In genomic region chr10:103021897-103022286, GRCh38 we compare ENCODE assay signal across 18 cellular contexts.
DNase-seq lines count a peak whose midpoint lies in the region; ATAC-seq, FAIRE-seq and TF ChIP-seq lines count a peak whose summit lies in the region.
"Had no signal": no experiment of that assay in that cellular context is flagged by ENCODE, and none has a peak within 500 bp of the region (broad histone marks: within the 10 kb centered on the region; RNA-seq: fewer than 3 reads in every experiment).

No MANE protein-coding gene starts in this region.

- H3K9me3 ChIP-seq in K562 (replicated peaks; ENCODE audit: control insufficient read depth, insufficient read depth, low read depth, low read length) (no peaks in the 10 kb centered on the region), hepatocyte (ENCODE audit: low read depth) (no peaks in the 10 kb centered on the region)
- H3K9me3 ChIP-seq: BLaER1 treated with 17β-estradiol and CSF1 and Interleukin-3, amounts not matched to agents 10 nM and 100 nM; esophagus squamous epithelium; Peyer's patch; right atrium auricular region had no signal

- no peak for TF ChIP-seq POLR2A in K562 (conservative IDR thresholded peaks at IDR 0.05)

- no peak for TF ChIP-seq EP300 in K562 (IDR thresholded peaks at IDR 0.05; ENCODE audit: low read length)

- FAIRE-seq in K562 (lab: Jason Lieb, UNC) = no peak

- no peak overlapping the region for H3K9ac ChIP-seq in K562 (ENCODE audit: insufficient read depth in 1 of 2, low read depth in 2 of 2, low read length in 2 of 2)
- H3K9ac ChIP-seq: BLaER1 treated with 17β-estradiol and CSF1 and Interleukin-3, amounts not matched to agents 10 nM and 100 nM had no signal

- no peak for TF ChIP-seq CTCF in K562 (IDR thresholded peaks at IDR 0.05 in 2 of 3, conservative IDR thresholded peaks at IDR 0.05 in 1 of 3; ENCODE audit: insufficient read depth in 2 of 3, low read depth in 1 of 3, low read length in 3 of 3)
- TF ChIP-seq CTCF in hepatocyte (IDR thresholded peaks at IDR 0.05; ENCODE audit: poor library complexity) = no peak

- H3K4me3 ChIP-seq in K562 (no peak overlapping the region), hepatocyte (no peak overlapping the region)
- H3K4me3 ChIP-seq: BLaER1 treated with 17β-estradiol and CSF1 and Interleukin-3, amounts not matched to agents 10 nM and 100 nM; dorsolateral prefrontal cortex; esophagus squamous epithelium; Peyer's patch; right atrium auricular region had no signal

- no peaks in the 10 kb centered on the region for H3K9me1 ChIP-seq in K562 (ENCODE audit: control insufficient read depth, insufficient read depth, low read length)

- H3K4me2 ChIP-seq in K562 (ENCODE audit: insufficient read depth, low read length) = no peak overlapping the region
- no peak overlapping the region for H3K4me2 ChIP-seq in hepatocyte
- H3K4me2 ChIP-seq: BLaER1 treated with 17β-estradiol and CSF1 and Interleukin-3, amounts not matched to agents 10 nM and 100 nM had no signal

- no peaks in the 10 kb centered on the region for H3K27me3 ChIP-seq in K562 (ENCODE audit: control insufficient read depth in 2 of 2, insufficient read depth in 2 of 2, low read length in 2 of 2)
- no peaks in the 10 kb centered on the region for H3K27me3 ChIP-seq in hepatocyte
- H3K27me3 ChIP-seq: BLaER1 treated with 17β-estradiol and CSF1 and Interleukin-3, amounts not matched to agents 10 nM and 100 nM; dorsolateral prefrontal cortex; esophagus squamous epithelium; Peyer's patch; right atrium auricular region had no signal

- peaks cover 0 to 4% of the 10 kb centered on the region in 2 experiments; a peak in 1 of 5 replicates for H3K4me1 ChIP-seq in K562 (replicated peaks in 1 of 2; ENCODE audit: control insufficient read depth in 2 of 2, insufficient read depth in 2 of 2, low read length in 2 of 2)
- no peaks in the 10 kb centered on the region for H3K4me1 ChIP-seq in hepatocyte (ENCODE audit: insufficient read depth)
- H3K4me1 ChIP-seq: BLaER1 treated with 17β-estradiol and CSF1 and Interleukin-3, amounts not matched to agents 10 nM and 100 nM; esophagus squamous epithelium; Peyer's patch; right atrium auricular region had no signal

- POLR2A ChIA-PET in K562 (lab: Yijun Ruan, JAX) = no interaction called here

- H4K20me1 ChIP-seq in K562 (replicated peaks; ENCODE audit: control insufficient read depth, insufficient read depth, low read length) (no peaks in the 10 kb centered on the region), hepatocyte (ENCODE audit: insufficient read depth, poor library complexity, severe bottlenecking) (no peaks in the 10 kb centered on the region)
- H4K20me1 ChIP-seq: BLaER1 treated with 17β-estradiol and CSF1 and Interleukin-3, amounts not matched to agents 10 nM and 100 nM had no signal

- H3K27ac ChIP-seq in K562 (ENCODE audit: extremely low read depth, low read depth, low read length) (no peak overlapping the region), hepatocyte (peak overlapping the region; percentile 63)
- H3K27ac ChIP-seq: BLaER1 treated with 17β-estradiol and CSF1 and Interleukin-3, amounts not matched to agents 10 nM and 100 nM; esophagus squamous epithelium; Peyer's patch; right atrium auricular region had no signal

- BruUV-seq in K562 (replicated peaks; lab: Mats Ljungman, UMichigan) = no TSS peak

- in situ Hi-C loops in K562 (cut with MboI) = no loop called here

- ATAC-seq in K562 = peak; percentile 68
- ATAC-seq in HG03039 (IDR thresholded peaks at IDR 0.05; ENCODE audit: unreplicated experiment) = no peak
- ATAC-seq in SK-N-SH treated with all-trans-retinoic acid at 6 μM for 48 hours = no peak
- ATAC-seq in GM18498 (IDR thresholded peaks at IDR 0.05; ENCODE audit: unreplicated experiment) = no peak

- CTCF ChIA-PET in K562 (lab: Yijun Ruan, JAX; ENCODE audit: low intra/inter-chr PET ratio) = no interaction called here

- H2AFZ ChIP-seq in K562 (ENCODE audit: low read depth, low read length) (peak overlapping the region; percentile 56; the same call in 1 of the 2 replicates), hepatocyte (no peak overlapping the region)

- WGBS in K562 (ENCODE audit: insufficient coverage, low coverage, missing lambda C conversion rate) = 16% methylated on average over 5 of the region's 5 CpGs
- WGBS in hepatocyte (ENCODE audit: low lambda C conversion rate, missing lambda C conversion rate) = 62% methylated on average over 5 of the region's 5 CpGs

- TF ChIP-seq RAD21 in K562 (CRISPR knock-in tag; conservative IDR thresholded peaks at IDR 0.05 in 1 of 2, IDR thresholded peaks at IDR 0.05 in 1 of 2) = no peak

- peak; percentile 51 for DNase-seq in HT1080 (ENCODE audit: low read depth)
- peak in 2 of 4 experiments; percentile 13 to 22 for DNase-seq in K562 (ENCODE audit: extremely low read depth in 1 of 4, low spot score in 3 of 4)
- DNase-seq in hepatocyte (ENCODE audit: low spot score) = peak; percentile 38
- DNase-seq in stromal cell of bone marrow (ENCODE audit: low read depth) = peak; percentile 73
- no peak for DNase-seq in mesenteric fat pad (ENCODE audit: low spot score)
- DNase-seq: activated CD4-positive, alpha-beta memory T cell treated with anti-CD3 and anti-CD28 coated beads, Interleukin-2, amount 10 ng/mL, durations not matched to agents 7 days and 5 days; anterior cingulate cortex; DMS79; dorsolateral prefrontal cortex; esophagus squamous epithelium; NCI-H2107; nephron progenitor cell; Peyer's patch had no signal

- no peaks in the 10 kb centered on the region for H3K9me2 ChIP-seq in hepatocyte (replicated peaks; ENCODE audit: insufficient read depth)

- intact Hi-C loops in K562 (cut with micrococcal nuclease) = no loop called here

- no peaks in the 10 kb centered on the region for H3K36me3 ChIP-seq in K562 (ENCODE audit: control insufficient read depth, insufficient read depth, low read length)
- H3K36me3 ChIP-seq in hepatocyte (replicated peaks; ENCODE audit: insufficient read depth, low read depth) = no peaks in the 10 kb centered on the region
- H3K36me3 ChIP-seq: BLaER1 treated with 17β-estradiol and CSF1 and Interleukin-3, amounts not matched to agents 10 nM and 100 nM; esophagus squamous epithelium; Peyer's patch; right atrium auricular region had no signal

- H3K79me2 ChIP-seq in K562 (ENCODE audit: control insufficient read depth, insufficient read depth, low read length) = no peaks in the 10 kb centered on the region
- no peaks in the 10 kb centered on the region for H3K79me2 ChIP-seq in hepatocyte

TF ChIP-seq in K562, 482 proteins besides CTCF, POLR2A, EP300 and RAD21 (continues in another document):
- TF ChIP-seq CEBPG (CRISPR knock-in tag; IDR thresholded peaks at IDR 0.05) = no peak
- peak in 1 of 2 experiments; percentile 67; a peak in 2 of 4 replicates for TF ChIP-seq CEBPG (tag; conservative IDR thresholded peaks at IDR 0.05 in 1 of 2, IDR thresholded peaks at IDR 0.05 in 1 of 2)
- TF ChIP-seq MECOM (CRISPR knock-in tag; IDR thresholded peaks at IDR 0.05) = no peak
- peak; percentile 46 for TF ChIP-seq MEIS2 (IDR thresholded peaks at IDR 0.05; ENCODE audit: partially characterized antibody)
- TF ChIP-seq RNF219 (CRISPR knock-in tag; IDR thresholded peaks at IDR 0.05) = no peak
- no peak for TF ChIP-seq PHF8 (IDR thresholded peaks at IDR 0.05; ENCODE audit: borderline replicate concordance, low read length)

TF ChIP-seq in SK-N-SH treated with all-trans-retinoic acid at 6 μM for 48 hours, 23 proteins besides CTCF, POLR2A, EP300 and RAD21:
- TF ChIP-seq CSDC2 (CRISPR knock-in tag; IDR thresholded peaks at IDR 0.05) (no peak), PPARA (CRISPR knock-in tag; IDR thresholded peaks at IDR 0.05; ENCODE audit: borderline replicate concordance) (no peak), CSRNP3 (CRISPR knock-in tag; IDR thresholded peaks at IDR 0.05) (no peak), ZNF565 (CRISPR knock-in tag; conservative IDR thresholded peaks at IDR 0.05; ENCODE audit: low read depth) (no peak), ESRRG (CRISPR knock-in tag; IDR thresholded peaks at IDR 0.05) (no peak), OSR1 (CRISPR knock-in tag; IDR thresholded peaks at IDR 0.05) (no peak), ZNF70 (CRISPR knock-in tag; IDR thresholded peaks at IDR 0.05) (no peak), ZC3H10 (CRISPR knock-in tag; IDR thresholded peaks at IDR 0.05) (no peak), ZFP30 (CRISPR knock-in tag; IDR thresholded peaks at IDR 0.05) (no peak)
